ENCODE assay signal across 8 cellular contexts in the genomic region with DNA sequence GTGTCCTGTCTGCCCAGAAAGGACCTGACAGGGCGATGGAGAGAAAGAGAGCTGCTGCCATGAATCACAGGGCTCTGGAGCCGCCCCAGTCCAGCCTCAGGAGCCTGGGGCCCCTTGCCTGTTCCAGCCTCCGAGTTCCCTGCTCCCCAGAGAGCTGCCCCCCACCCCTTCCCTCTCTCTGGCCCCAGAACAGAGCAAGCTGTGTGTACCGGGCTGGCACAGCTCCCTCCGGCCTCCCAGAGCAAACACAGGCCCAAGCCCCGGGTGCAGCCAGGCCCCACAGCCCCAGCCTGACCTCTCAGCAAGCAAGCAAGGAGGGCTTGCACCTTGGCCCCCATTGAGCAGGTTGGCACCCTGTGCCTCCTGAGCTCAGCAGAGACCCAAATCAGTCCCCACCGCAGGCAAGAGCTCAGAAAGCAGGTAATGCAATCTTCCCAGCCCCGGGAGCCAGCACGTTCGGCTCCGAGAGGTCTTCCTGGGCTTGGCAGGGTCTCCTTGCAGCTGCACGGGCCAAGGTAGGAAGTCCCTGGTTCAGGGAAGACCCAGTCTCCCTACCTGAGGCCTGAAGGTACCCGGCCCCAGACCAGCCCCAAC. TPM values are rescaled to one million over a fixed set of nuclear protein-coding genes. Genes with fewer than 3 reads are reported as not detected.
DNase-seq lines count a peak whose midpoint lies in the region; ATAC-seq and TF ChIP-seq lines count a peak whose summit lies in the region.

No MANE protein-coding gene starts in this region.

- H3T11ph ChIP-seq in H9 (ENCODE audit: low read length): no peak overlapping the region

- no peak overlapping the region for H4K5ac ChIP-seq in H9 (ENCODE audit: insufficient read length, low read depth, low read length)

- peaks cover 14% of the 10 kb centered on the region for H3K23me2 ChIP-seq in H9 (ENCODE audit: insufficient read length, low read depth, low read length, poor library complexity, severe bottlenecking)

- H3K79me1 ChIP-seq in H9 (ENCODE audit: insufficient read depth, low read depth, low read length, poor library complexity, severe bottlenecking): no peaks in the 10 kb centered on the region

- no peaks in the 10 kb centered on the region for H3K9me3 ChIP-seq in H9 (ENCODE audit: control insufficient read depth, low read depth, low read length)

- H3K9me3 Mint-ChIP-seq in H9: no peaks in the 10 kb centered on the region

- no peak overlapping the region for H2AFZ ChIP-seq in H9 (ENCODE audit: low read length)

- H3K14ac ChIP-seq in H9 (ENCODE audit: insufficient read depth, low read length): peak overlapping the region; percentile 49; the same call in 1 of the 2 replicates

- H3K79me2 ChIP-seq in H9 (ENCODE audit: insufficient read depth, low read length): no peaks in the 10 kb centered on the region

- peaks cover 24% of the 10 kb centered on the region for H3K27me3 Mint-ChIP-seq in H9 (ENCODE audit: low read depth)

- peak; percentile 41 for ATAC-seq in sciatic nerve
- no peak for ATAC-seq in HG03108 (IDR thresholded peaks at IDR 0.05; ENCODE audit: unreplicated experiment)
- no peak for ATAC-seq in activated CD4-positive, CD25-positive, alpha-beta regulatory T cell treated with anti-CD3 and anti-CD28 coated beads, Interleukin-2, amount 50 U/mL, for 24 hours

- peak overlapping the region in 1 of 3 experiments; percentile 75; a peak in 2 of 7 replicates for H3K27ac Mint-ChIP-seq in H9

- H3K56ac ChIP-seq in H9 (ENCODE audit: insufficient read length, low read depth, low read length): no peak overlapping the region

- H3K23ac ChIP-seq in H9 (ENCODE audit: insufficient read length, low read depth, low read length): no peak overlapping the region

- H4K91ac ChIP-seq in H9 (ENCODE audit: insufficient read length, low read depth, low read length): no peak overlapping the region

- no peak overlapping the region for H3K4ac ChIP-seq in H9 (ENCODE audit: low read depth, low read length)

- WGBS in H9 (ENCODE audit: extremely low coverage, insufficient read length, low lambda C conversion rate): no CpG with 5 or more reads among the region's 13 CpGs

- peak overlapping the region; percentile 84 to 89 for H3K4me3 Mint-ChIP-seq in H9

- no peak overlapping the region for H3K27ac ChIP-seq in H9 (ENCODE audit: insufficient read length, low read depth, low read length)
- peak overlapping the region; percentile 98 for H3K27ac ChIP-seq in angular gyrus (ENCODE audit: low read depth, low read length)

- H4K8ac ChIP-seq in H9 (replicated peaks; ENCODE audit: insufficient read length, low read depth, low read length): no peak overlapping the region

- H3K18ac ChIP-seq in H9 (ENCODE audit: insufficient read length, low read depth, low read length): no peak overlapping the region

- no peaks in the 10 kb centered on the region for H4K20me1 ChIP-seq in H9 (ENCODE audit: control insufficient read depth, insufficient read depth, insufficient read length)

- H3K4me2 ChIP-seq in H9 (ENCODE audit: insufficient read depth, insufficient read length, low read length): peak overlapping the region; percentile 53

- H2BK120ac ChIP-seq in H9 (ENCODE audit: low read depth, low read length, poor library complexity, severe bottlenecking): no peak overlapping the region

- H3K36me3 Mint-ChIP-seq in H9 (ENCODE audit: insufficient read depth in 1 of 3, low read depth in 3 of 3): peaks cover 0 to 7% (median 5%) of the 10 kb centered on the region in 3 experiments; a peak in 5 of 7 replicates

- H2BK20ac ChIP-seq in H9 (ENCODE audit: low read depth, low read length, poor library complexity, severe bottlenecking): no peak overlapping the region

- no peak for TF ChIP-seq CTCF in H9 (conservative IDR thresholded peaks at IDR 0.05)

- no peak overlapping the region for H2BK15ac ChIP-seq in H9 (ENCODE audit: low read depth, low read length)

- no peak overlapping the region for H3K9ac ChIP-seq in H9 (ENCODE audit: extremely low read depth, insufficient read length, low read length)

- H3K27me3 ChIP-seq in H9 (ENCODE audit: insufficient read depth, low read length): no peaks in the 10 kb centered on the region

- H2BK12ac ChIP-seq in H9 (ENCODE audit: insufficient read length, low read depth, low read length): no peak overlapping the region

- no peaks in the 10 kb centered on the region for H3K4me1 ChIP-seq in H9 (ENCODE audit: insufficient read depth, low read length)

- H3K4me1 Mint-ChIP-seq in H9: peaks cover 16% of the 10 kb centered on the region in 2 experiments

- H2BK5ac ChIP-seq in H9 (ENCODE audit: insufficient read length, low read length): no peak overlapping the region

- DNase-seq in H9 (no peak), hypothalamus (lab: John Stamatoyannopoulos, UW) (peak in 48 of 51 donors; percentile 9 to 91 (median 72)), sciatic nerve (ENCODE audit: low spot score) (peak; percentile 79), NCI-H2227 (lab: John Stamatoyannopoulos, UW; ENCODE audit: unreplicated experiment) (no peak)
- no peak for DNase-seq in stimulated activated naive CD4-positive, alpha-beta T cell treated with Interleukin-2 at 50 U/mL for 16 hours (lab: John Stamatoyannopoulos, UW)

- no peak overlapping the region for H2AK5ac ChIP-seq in H9 (ENCODE audit: insufficient read length, low read length)

- intact Hi-C loops in sciatic nerve (cut with DNase I): loop anchor here (5.0 kb wide), 1 partner anchor 72 kb away; a partner anchor contains a TSS

RNA-seq across cellular contexts. Expression of a gene that starts 1.4 kb away (rescaled TPM):
- total RNA-seq in H9 (2021): 62.2 and 63.0 TPM in 2 replicates
- total RNA-seq in sciatic nerve: 66.0 TPM

RNA-seq across cellular contexts. Expression of a gene that starts 8.1 kb away (rescaled TPM):
- total RNA-seq in H9 (2021) (65.1 and 72.3 TPM in 2 replicates), sciatic nerve (94.2 TPM)

RNA-seq across cellular contexts. Expression of a gene that starts 30.0 kb away (rescaled TPM):
- total RNA-seq in H9 (2021) (65.0 and 67.0 TPM in 2 replicates), sciatic nerve (44.3 TPM)

Comparison
In these comparisons a context has a peak if more than half of its experiments do, and no peak if none do; other contexts are left out.
1. DNase-seq: peak in hypothalamus (48 of 51) and sciatic nerve (single experiment); none in H9 (single experiment), NCI-H2227 (single experiment) and stimulated activated naive CD4-positive, alpha-beta T cell treated with Interleukin-2 at 50 U/mL for 16 hours (single experiment).